Comparison of ENCODE assay signal across 10 cellular contexts in the genomic region with DNA sequence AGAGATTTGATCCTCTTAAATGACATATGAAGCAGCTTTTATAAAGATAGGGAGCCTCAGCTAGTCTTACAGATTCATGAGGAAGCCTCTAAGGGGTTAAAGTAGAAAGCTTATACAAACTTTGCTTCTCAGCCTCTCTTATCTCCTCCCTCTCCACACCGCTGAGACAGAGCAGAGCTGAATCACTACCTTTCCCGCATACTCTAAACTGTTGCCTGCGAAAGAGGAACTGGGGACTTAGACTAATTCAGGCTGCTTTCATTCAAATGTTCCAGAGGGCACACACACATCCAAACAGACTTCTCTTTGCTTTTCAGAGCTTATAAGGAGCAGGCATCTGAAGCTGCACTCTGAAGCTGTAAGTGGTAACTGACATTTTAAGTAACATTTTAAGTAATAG. TPM values are rescaled to one million over a fixed set of nuclear protein-coding genes. Genes with fewer than 3 reads are reported as not detected.
DNase-seq lines count a peak whose midpoint lies in the region; ATAC-seq, FAIRE-seq and TF ChIP-seq lines count a peak whose summit lies in the region.
"Had no signal": no experiment of that assay in that cellular context is flagged by ENCODE, and none has a peak within 500 bp of the region (broad histone marks: within the 10 kb centered on the region; RNA-seq: fewer than 3 reads in every experiment).

TSS of gene SERTM2 (plus strand) at position 169 of the 400 bp plus-strand sequence. CDS start 7,213 bp downstream, outside the sequence.

- H3K79me2 ChIP-seq in H1 (ENCODE audit: control insufficient read depth in 1 of 2, insufficient read depth in 2 of 2, low read length in 2 of 2), result no peaks in the 10 kb centered on the region

- no peaks in the 10 kb centered on the region for H3K36me3 ChIP-seq in BE2C
- H3K36me3 ChIP-seq in H1 (ENCODE audit: control insufficient read depth in 2 of 4, insufficient read depth in 4 of 4, low read length in 3 of 4), result no peaks in the 10 kb centered on the region

- H3K4me2 ChIP-seq in H1 (ENCODE audit: insufficient read depth in 1 of 2, low read depth in 2 of 2, low read length in 2 of 2), result peak within 1 kb of the TSS; percentile 11 to 44; a peak in 1 of 4 replicates

- no peak for TF ChIP-seq RAD21 in H1 (IDR thresholded peaks at IDR 0.05 in 1 of 2, conservative IDR thresholded peaks at IDR 0.05 in 1 of 2; ENCODE audit: low read depth in 2 of 2, low read length in 2 of 2)

- H4K91ac ChIP-seq in H1 (replicated peaks; ENCODE audit: insufficient read length, low read length), result no peak within 1 kb of the TSS

- POLR2A ChIA-PET in H1 (lab: Charles Lee; ENCODE audit: partially characterized antibody), result no interaction called here

- H3K4me1 ChIP-seq in BE2C (no peaks in the 10 kb centered on the region), H1 (replicated peaks in 1 of 4; ENCODE audit: control insufficient read depth in 3 of 4, insufficient read depth in 4 of 4, low read length in 3 of 4) (peaks cover 0 to 3% (median 0%) of the 10 kb centered on the region in 4 experiments; a peak in 2 of 7 replicates)

- H3K27me3 ChIP-seq in BE2C (no peaks in the 10 kb centered on the region), H1 (replicated peaks in 1 of 4; ENCODE audit: control insufficient read depth in 3 of 4, extremely low read depth in 1 of 4, insufficient read depth in 3 of 4, low read length in 3 of 4) (no peaks in the 10 kb centered on the region)

- H4K5ac ChIP-seq in H1 (ENCODE audit: insufficient read length, low read depth, low read length), result no peak within 1 kb of the TSS

- no peak for DNase-seq in BE2C
- DNase-seq in HK-2 (ENCODE audit: unreplicated experiment), result peak; percentile 10
- no peak for DNase-seq in H1 (ENCODE audit: low read depth in 1 of 2, low spot score in 2 of 2)
- DNase-seq in NCI-H1092 (lab: John Stamatoyannopoulos, UW), result no peak
- no peak for DNase-seq in HFFc6
- DNase-seq in GM19240 (ENCODE audit: insufficient read length, low spot score), result no peak
- DNase-seq in stimulated activated CD4-positive, alpha-beta T cell treated with anti-CD3 and anti-CD28 coated beads, Interleukin-4, amount 100 ng/mL, for 1 hour, result no peak

- no peak within 1 kb of the TSS for H3K14ac ChIP-seq in H1 (ENCODE audit: insufficient read length)

- TF ChIP-seq CTCF in BE2C (IDR thresholded peaks at IDR 0.05; ENCODE audit: low read depth, low read length) (no peak), H1 (IDR thresholded peaks at IDR 0.05; ENCODE audit: control extremely low read depth in 1 of 3, insufficient read depth in 1 of 3, low read depth in 1 of 3, low read length in 3 of 3) (no peak), HFFc6 (IDR thresholded peaks at IDR 0.05) (no peak)

- no peak within 1 kb of the TSS for H2AFZ ChIP-seq in H1 (ENCODE audit: low read length)

- no peaks in the 10 kb centered on the region for H3K4me1 Mint-ChIP-seq in HFFc6 (ENCODE audit: low read depth)

- ATAC-seq in GM19463 (IDR thresholded peaks at IDR 0.05; ENCODE audit: unreplicated experiment), result peak; percentile 84

- H3K4me3 ChIP-seq in BE2C (ENCODE audit: low read depth, low read length) (peak within 1 kb of the TSS; percentile 33), H1 (ENCODE audit: extremely low read depth in 1 of 4, insufficient read depth in 2 of 4, low read depth in 3 of 4, low read length in 4 of 4) (peak within 1 kb of the TSS in 1 of 4 experiments; percentile 15; a peak in 1 of 8 replicates)
- H3K4me3 ChIP-seq: SK-N-MC had no signal

- peaks cover 5% of the 10 kb centered on the region; the same call in 1 of the 2 replicates for H3K9me3 Mint-ChIP-seq in HFFc6

- no peak for TF ChIP-seq POLR2A in H1 (IDR thresholded peaks at IDR 0.05; ENCODE audit: control extremely low read depth in 1 of 2, low read depth in 2 of 2, low read length in 2 of 2)

- no peak within 1 kb of the TSS for H2BK120ac ChIP-seq in H1 (replicated peaks; ENCODE audit: low read depth, low read length)

- peak; percentile 28 for FAIRE-seq in H1 (lab: Jason Lieb, UNC)
- FAIRE-seq: frontal cortex had no signal

- H3K23me2 ChIP-seq in H1 (ENCODE audit: low read depth, low read length), result no peaks in the 10 kb centered on the region; the same call in 1 of the 2 replicates

- H4K20me1 ChIP-seq in H1 (replicated peaks in 1 of 2; ENCODE audit: control insufficient read depth in 1 of 2, insufficient read depth in 2 of 2, low read length in 2 of 2), result no peaks in the 10 kb centered on the region

- H2BK15ac ChIP-seq in H1 (ENCODE audit: low read length), result no peak within 1 kb of the TSS

- H3K4me3 Mint-ChIP-seq in HFFc6, result no peak within 1 kb of the TSS

- no peaks in the 10 kb centered on the region for H3K79me1 ChIP-seq in H1 (ENCODE audit: low read depth, low read length)

- H2BK5ac ChIP-seq in H1 (ENCODE audit: low read depth, low read length), result no peak within 1 kb of the TSS

- no peak within 1 kb of the TSS for H2AK5ac ChIP-seq in H1 (ENCODE audit: low read depth, low read length)

- H2BK20ac ChIP-seq in H1 (ENCODE audit: low read length), result no peak within 1 kb of the TSS

- H3K27ac Mint-ChIP-seq in HFFc6, result no peak within 1 kb of the TSS

- 9% methylated on average over 3 of the region's 3 CpGs; no CpG with 5 or more reads in 1 of the 2 experiments for WGBS in H1 (ENCODE audit: extremely low coverage in 1 of 2, insufficient coverage in 1 of 2, insufficient read length in 1 of 2, insufficient replicate concordance in 2 of 2, low coverage in 1 of 2, low lambda C conversion rate in 2 of 2, missing lambda C conversion rate in 1 of 2), 2 experiments

- H3K27ac ChIP-seq in H1 (ENCODE audit: low read depth, low read length), result no peak within 1 kb of the TSS
- H3K27ac ChIP-seq: SK-N-MC had no signal

- no peak within 1 kb of the TSS for H3K9ac ChIP-seq in H1 (replicated peaks in 1 of 4; ENCODE audit: extremely low read depth in 1 of 4, low read depth in 3 of 4, low read length in 3 of 4)

- CTCF ChIA-PET in H1 (lab: Charles Lee; ENCODE audit: partially characterized antibody), result interaction anchor here (1.1 kb wide), 1 partner anchor 64 kb away, joined by 3 read pairs; no protein-coding TSS in a partner anchor

- no peak within 1 kb of the TSS for H4K8ac ChIP-seq in H1 (ENCODE audit: extremely low read depth, insufficient read depth, low read length)

- no peak within 1 kb of the TSS for H2BK12ac ChIP-seq in H1 (ENCODE audit: low read depth, low read length)

- no peaks in the 10 kb centered on the region for H3K36me3 Mint-ChIP-seq in HFFc6 (ENCODE audit: low read depth)

- TF ChIP-seq EP300 in H1 (IDR thresholded peaks at IDR 0.05; ENCODE audit: borderline replicate concordance in 1 of 2, low read depth in 2 of 2, low read length in 2 of 2), result no peak

- H3K56ac ChIP-seq in H1 (replicated peaks; ENCODE audit: insufficient read length, low read depth, low read length), result no peak within 1 kb of the TSS

- H3K9me3 ChIP-seq in BE2C, result no peaks in the 10 kb centered on the region
- H3K9me3 ChIP-seq in H1 (ENCODE audit: insufficient read depth in 2 of 2, low read depth in 1 of 2, low read length in 1 of 2), result no peaks in the 10 kb centered on the region

- H3K23ac ChIP-seq in H1 (ENCODE audit: insufficient read length), result no peak within 1 kb of the TSS

- no peak within 1 kb of the TSS for H3K4ac ChIP-seq in H1 (replicated peaks; ENCODE audit: insufficient read length, low read depth, low read length)

- no peaks in the 10 kb centered on the region; the same call in none of the 2 replicates for H3K27me3 Mint-ChIP-seq in HFFc6 (ENCODE audit: insufficient read depth)

- H3K18ac ChIP-seq in H1 (ENCODE audit: extremely low read depth, low read length), result no peak within 1 kb of the TSS

TF ChIP-seq in H1, 55 proteins besides CTCF, POLR2A, EP300 and RAD21:
- TF ChIP-seq KDM5A (IDR thresholded peaks at IDR 0.05; ENCODE audit: low read length), result no peak
- TF ChIP-seq GABPA (IDR thresholded peaks at IDR 0.05; ENCODE audit: borderline replicate concordance, insufficient read depth, low read length), result no peak
- no peak for TF ChIP-seq SRF (IDR thresholded peaks at IDR 0.05; ENCODE audit: low read depth, low read length)
- no peak for TF ChIP-seq SP4 (IDR thresholded peaks at IDR 0.05; ENCODE audit: low read length)
- TF ChIP-seq TAF1 (IDR thresholded peaks at IDR 0.05; ENCODE audit: low read depth, low read length), result no peak
- TF ChIP-seq RBBP5 (IDR thresholded peaks at IDR 0.05; ENCODE audit: borderline replicate concordance, low read depth, low read length), result no peak
- TF ChIP-seq CEBPB (IDR thresholded peaks at IDR 0.05; ENCODE audit: low read depth, low read length), result no peak
- no peak for TF ChIP-seq RFX5 (IDR thresholded peaks at IDR 0.05; ENCODE audit: borderline replicate concordance, low read depth, low read length)
- TF ChIP-seq CHD2 (IDR thresholded peaks at IDR 0.05; ENCODE audit: low read length), result no peak
- TF ChIP-seq EGR1 (IDR thresholded peaks at IDR 0.05; ENCODE audit: borderline replicate concordance, low read depth, low read length), result no peak
- TF ChIP-seq NANOG (IDR thresholded peaks at IDR 0.05; ENCODE audit: insufficient read depth, low read depth, low read length, poor library complexity, severe bottlenecking), result no peak
- TF ChIP-seq BCL11A (IDR thresholded peaks at IDR 0.05; ENCODE audit: low read depth in 2 of 2, low read length in 2 of 2), result no peak
- no peak for TF ChIP-seq GTF2F1 (IDR thresholded peaks at IDR 0.05; ENCODE audit: borderline replicate concordance, low read depth, low read length)
- TF ChIP-seq SIN3A (conservative IDR thresholded peaks at IDR 0.05 in 1 of 2, IDR thresholded peaks at IDR 0.05 in 1 of 2; ENCODE audit: low read depth in 1 of 2, low read length in 2 of 2), result no peak
- TF ChIP-seq SIX5 (IDR thresholded peaks at IDR 0.05; ENCODE audit: low read depth, low read length), result no peak
- no peak for TF ChIP-seq JUN (IDR thresholded peaks at IDR 0.05; ENCODE audit: low read depth, low read length)
- TF ChIP-seq SP2 (IDR thresholded peaks at IDR 0.05; ENCODE audit: low read length), result no peak
TF ChIP-seq in H1: peak in this region for 0.

RNA-seq across cellular contexts. Expression of gene SERTM2, which starts in this region (rescaled TPM):
- polyA plus RNA-seq in BE2C (2012; ENCODE audit: insufficient read depth, insufficient read length, low read depth), result 7.6 TPM
- total RNA-seq in H1 (2021; fragmentation: NEBNext Ultra II Directional; extraction: Animal tissue kit (Norgen Biotek cat#: 25700)), result 0.38 and 0.58 TPM in 2 replicates
- 0.22 and 0.45 TPM in 2 replicates for polyA plus RNA-seq in H1 (2011; rRNA removed)
- 0.50 TPM for polyA plus RNA-seq in H1 (2011; cell fraction: cytosol; rRNA removed)
- polyA plus RNA-seq in H1 (2011; cell fraction: nucleus; rRNA removed), result 0.26 TPM
- 0.28 to 0.48 TPM (median 0.38 TPM) in 4 replicates for polyA plus RNA-seq in H1 (2012, experiment 1 of 2)
- not detected for polyA plus RNA-seq in H1 (2012, experiment 2 of 2)
- 0.85 TPM for polyA plus RNA-seq in H1 (2013, experiment 1 of 2)
- 0.77 TPM for polyA plus RNA-seq in H1 (2013, experiment 2 of 2)
- polyA minus RNA-seq in H1 (2011; rRNA and poly(A)+ RNA removed), result 0.22 and 1.00 TPM in 2 replicates
- polyA minus RNA-seq in H1 (2011; cell fraction: cytosol; rRNA and poly(A)+ RNA removed), result 0.37 TPM
- polyA minus RNA-seq in H1 (2011; cell fraction: nucleus; rRNA and poly(A)+ RNA removed), result 0.90 TPM
- not detected for total RNA-seq in HFFc6 (2021; fragmentation: NEBNext Ultra II Directional; extraction: Animal tissue kit (Norgen Biotek cat#: 25700))
